In genomic region chr3:101288294-101288693, GRCh38 we compare ENCODE assay signal across 21 cellular contexts. TPM values are rescaled to one million over a fixed set of nuclear protein-coding genes. Genes with fewer than 3 reads are reported as not detected.
DNase-seq lines count a peak whose midpoint lies in the region; ATAC-seq, FAIRE-seq and TF ChIP-seq lines count a peak whose summit lies in the region.
"Had no signal": no experiment of that assay in that cellular context is flagged by ENCODE, and none has a peak within 500 bp of the region (broad histone marks: within the 10 kb centered on the region; RNA-seq: fewer than 3 reads in every experiment).

No MANE protein-coding gene starts in this region.

- H3K9ac ChIP-seq in SK-N-SH (no peak overlapping the region), K562 (ENCODE audit: insufficient read depth in 1 of 2, low read depth in 2 of 2, low read length in 2 of 2) (no peak overlapping the region)
- H3K9ac ChIP-seq: BLaER1 treated with 17β-estradiol and CSF1 and Interleukin-3, amounts not matched to agents 10 nM and 100 nM had no signal

- H3K4me3 ChIP-seq in SK-N-SH (ENCODE audit: low read depth in 2 of 2, low read length in 1 of 2) (no peak overlapping the region), K562 (no peak overlapping the region)
- H3K4me3 ChIP-seq: A549; BLaER1 treated with 17β-estradiol and CSF1 and Interleukin-3, amounts not matched to agents 10 nM and 100 nM had no signal

- no TSS peak for BruUV-seq in K562 (replicated peaks; lab: Mats Ljungman, UMichigan)

- H3K27ac ChIP-seq in SK-N-SH (ENCODE audit: low read depth in 2 of 2, low read length in 1 of 2) (no peak overlapping the region), K562 (ENCODE audit: extremely low read depth, low read depth, low read length) (no peak overlapping the region)
- H3K27ac ChIP-seq: 22Rv1; A549; BLaER1 treated with 17β-estradiol and CSF1 and Interleukin-3, amounts not matched to agents 10 nM and 100 nM; C4-2B had no signal

- no peaks in the 10 kb centered on the region for H3K9me1 ChIP-seq in K562 (ENCODE audit: control insufficient read depth, insufficient read depth, low read length)

- H4K20me1 ChIP-seq in SK-N-SH (ENCODE audit: insufficient read depth): no peaks in the 10 kb centered on the region
- H4K20me1 ChIP-seq in K562 (replicated peaks; ENCODE audit: control insufficient read depth, insufficient read depth, low read length): no peaks in the 10 kb centered on the region
- H4K20me1 ChIP-seq: BLaER1 treated with 17β-estradiol and CSF1 and Interleukin-3, amounts not matched to agents 10 nM and 100 nM had no signal

- in situ Hi-C loops in K562 (cut with MboI): no loop called here

- TF ChIP-seq RAD21 in SK-N-SH (IDR thresholded peaks at IDR 0.05; ENCODE audit: low read length) (no peak), K562 (CRISPR knock-in tag; conservative IDR thresholded peaks at IDR 0.05 in 1 of 2, IDR thresholded peaks at IDR 0.05 in 1 of 2) (no peak)

- H3K4me1 ChIP-seq in SK-N-SH (ENCODE audit: control insufficient read depth in 1 of 2, insufficient read depth in 2 of 2, low read depth in 1 of 2, low read length in 1 of 2) (no peaks in the 10 kb centered on the region), K562 (replicated peaks in 1 of 2; ENCODE audit: control insufficient read depth in 2 of 2, insufficient read depth in 2 of 2, low read length in 2 of 2) (no peaks in the 10 kb centered on the region)
- H3K4me1 ChIP-seq: A549; BLaER1 treated with 17β-estradiol and CSF1 and Interleukin-3, amounts not matched to agents 10 nM and 100 nM; Caco-2 had no signal

- H3K9me3 ChIP-seq in SK-N-SH (no peaks in the 10 kb centered on the region), K562 (replicated peaks; ENCODE audit: control insufficient read depth, insufficient read depth, low read depth, low read length) (no peaks in the 10 kb centered on the region)
- H3K9me3 ChIP-seq: A549, Caco-2 had no signal

- H3K36me3 ChIP-seq in SK-N-SH (replicated peaks in 1 of 2; ENCODE audit: control insufficient read depth in 1 of 2, insufficient read depth in 2 of 2, low read length in 1 of 2) (no peaks in the 10 kb centered on the region), K562 (ENCODE audit: control insufficient read depth, insufficient read depth, low read length) (no peaks in the 10 kb centered on the region)
- H3K36me3 ChIP-seq: BLaER1 treated with 17β-estradiol and CSF1 and Interleukin-3, amounts not matched to agents 10 nM and 100 nM had no signal

- DNase-seq in SK-N-SH (no peak), HTR-8/SVneo (ENCODE audit: insufficient read length, low spot score) (no peak), K562 (ENCODE audit: extremely low read depth in 1 of 4, low spot score in 3 of 4) (no peak), GM12892 (ENCODE audit: insufficient read length) (no peak), NCI-H2107 (lab: John Stamatoyannopoulos, UW) (no peak)
- DNase-seq: AML-193; Caco-2; Calu3; CD4-positive, alpha-beta T cell; CD8-positive, alpha-beta T cell; DMS79 treated with DMSO at 0.1 percent for 48 hours; GF-D8 had no signal

- POLR2A ChIA-PET in SK-N-SH (lab: Yijun Ruan, JAX): no interaction called here
- POLR2A ChIA-PET in K562 (lab: Yijun Ruan, JAX): no interaction called here

- FAIRE-seq in HTR-8/SVneo (lab: Jason Lieb, UNC) (peak; percentile 49), K562 (lab: Jason Lieb, UNC) (no peak), GM12892 (lab: Jason Lieb, UNC) (no peak)
- FAIRE-seq: A549, D721Med, G401.6 had no signal

- no peaks in the 10 kb centered on the region for H3F3A ChIP-seq in SK-N-SH (replicated peaks; ENCODE audit: insufficient read depth)

- H3K4me2 ChIP-seq in SK-N-SH: no peak overlapping the region
- H3K4me2 ChIP-seq in K562 (ENCODE audit: insufficient read depth, low read length): no peak overlapping the region
- H3K4me2 ChIP-seq: A549; BLaER1 treated with 17β-estradiol and CSF1 and Interleukin-3, amounts not matched to agents 10 nM and 100 nM had no signal

- WGBS in SK-N-SH (ENCODE audit: low lambda C conversion rate): 31% methylated on average over 2 of the region's 2 CpGs
- WGBS in K562 (ENCODE audit: insufficient coverage, low coverage, missing lambda C conversion rate): 0% methylated on average over 2 of the region's 2 CpGs

- intact Hi-C loops in K562 (cut with micrococcal nuclease): no loop called here

- no peaks in the 10 kb centered on the region for H3K9me2 ChIP-seq in SK-N-SH

- ATAC-seq in SK-N-SH treated with all-trans-retinoic acid at 6 μM for 48 hours (no peak), K562 (no peak), GM19324 (IDR thresholded peaks at IDR 0.05; ENCODE audit: low FRiP score, unreplicated experiment) (no peak)
- ATAC-seq: A549; CD8-positive, alpha-beta T cell had no signal

- H2AFZ ChIP-seq in SK-N-SH (ENCODE audit: low read depth): no peak overlapping the region
- no peak overlapping the region for H2AFZ ChIP-seq in K562 (ENCODE audit: low read depth, low read length)

- H3K27me3 ChIP-seq in SK-N-SH (ENCODE audit: insufficient read depth) (no peaks in the 10 kb centered on the region), K562 (ENCODE audit: control insufficient read depth in 2 of 2, insufficient read depth in 2 of 2, low read length in 2 of 2) (no peaks in the 10 kb centered on the region)
- H3K27me3 ChIP-seq: BLaER1 treated with 17β-estradiol and CSF1 and Interleukin-3, amounts not matched to agents 10 nM and 100 nM had no signal

- no peak for TF ChIP-seq EP300 in SK-N-SH (IDR thresholded peaks at IDR 0.05; ENCODE audit: borderline replicate concordance in 1 of 2, low read depth in 1 of 2, low read length in 1 of 2)
- TF ChIP-seq EP300 in K562 (IDR thresholded peaks at IDR 0.05; ENCODE audit: low read length): no peak

- H3K79me2 ChIP-seq in SK-N-SH (ENCODE audit: insufficient read depth): no peaks in the 10 kb centered on the region
- H3K79me2 ChIP-seq in K562 (ENCODE audit: control insufficient read depth, insufficient read depth, low read length): no peaks in the 10 kb centered on the region

- CTCF ChIA-PET in SK-N-SH (lab: Yijun Ruan, JAX): no interaction called here
- CTCF ChIA-PET in K562 (lab: Yijun Ruan, JAX; ENCODE audit: low intra/inter-chr PET ratio): no interaction called here

- TF ChIP-seq POLR2A in K562 (conservative IDR thresholded peaks at IDR 0.05): no peak
- no peak for TF ChIP-seq POLR2A in GM12892 (IDR thresholded peaks at IDR 0.05; ENCODE audit: low read depth, low read length)

- TF ChIP-seq CTCF in SK-N-SH (IDR thresholded peaks at IDR 0.05) (no peak), K562 (IDR thresholded peaks at IDR 0.05 in 2 of 3, conservative IDR thresholded peaks at IDR 0.05 in 1 of 3; ENCODE audit: insufficient read depth in 2 of 3, low read depth in 1 of 3, low read length in 3 of 3) (no peak)

TF ChIP-seq in SK-N-SH treated with all-trans-retinoic acid at 6 μM for 48 hours, 23 proteins besides CTCF, POLR2A, EP300 and RAD21:
- TF ChIP-seq ZNF8 (CRISPR knock-in tag; IDR thresholded peaks at IDR 0.05): 0 out of 2 replicates have a peak, but pooled peaks have one; percentile 9
- no peak for TF ChIP-seq ISL1 (CRISPR knock-in tag; IDR thresholded peaks at IDR 0.05)

TF ChIP-seq in SK-N-SH, 30 proteins besides CTCF, POLR2A, EP300 and RAD21 (continues in another document):
- TF ChIP-seq RCOR1 (IDR thresholded peaks at IDR 0.05; ENCODE audit: low read length): no peak
- TF ChIP-seq FOXM1 (IDR thresholded peaks at IDR 0.05; ENCODE audit: low read depth): no peak
- TF ChIP-seq, protein P1, sequence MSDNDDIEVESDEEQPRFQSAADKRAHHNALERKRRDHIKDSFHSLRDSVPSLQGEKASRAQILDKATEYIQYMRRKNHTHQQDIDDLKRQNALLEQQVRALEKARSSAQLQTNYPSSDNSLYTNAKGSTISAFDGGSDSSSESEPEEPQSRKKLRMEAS (IDR thresholded peaks at IDR 0.05; ENCODE audit: low read depth): no peak
- TF ChIP-seq TAF1 (IDR thresholded peaks at IDR 0.05; ENCODE audit: borderline replicate concordance, low read depth, low read length): no peak

TF ChIP-seq in K562, 482 proteins besides CTCF, POLR2A, EP300 and RAD21 (continues in another document):
- TF ChIP-seq GATAD2B (IDR thresholded peaks at IDR 0.05; ENCODE audit: borderline replicate concordance) (no peak), NR2C1 (IDR thresholded peaks at IDR 0.05) (no peak), NR2C1 (tag; IDR thresholded peaks at IDR 0.05) (no peak), CREB5 (CRISPR knock-in tag; IDR thresholded peaks at IDR 0.05) (no peak), ZNF146 (CRISPR knock-in tag; IDR thresholded peaks at IDR 0.05; ENCODE audit: unreplicated experiment) (peak; percentile 76)

RNA-seq across cellular contexts. Expression of gene IMPG2, which starts 32.1 kb away (rescaled TPM):
- 0.03 and 0.10 TPM in 2 replicates for polyA plus RNA-seq in SK-N-SH (2012; rRNA removed)
- 0.03 TPM in 2 replicates for polyA plus RNA-seq in SK-N-SH (2012; cell fraction: cytosol; rRNA removed)
- 0.23 and 0.37 TPM in 2 replicates for polyA plus RNA-seq in SK-N-SH (2012; cell fraction: nucleus; rRNA removed)
- total RNA-seq in K562 (2011; cell fraction: chromatin; rRNA removed; ENCODE audit: low replicate concordance): 0.25 and 0.51 TPM in 2 replicates
- total RNA-seq in K562 (2011; cell fraction: nucleolus; rRNA removed): 0.13 and 0.17 TPM in 2 replicates
- 0.38 and 0.44 TPM in 2 replicates for total RNA-seq in K562 (2011; cell fraction: nucleoplasm; rRNA removed)
- total RNA-seq in K562 (2014; rRNA removed): 0.08 and 0.09 TPM in 2 replicates
- total RNA-seq in K562 (2014; rRNA removed; fragmentation: Illumina TruSeq; extraction: Trizol): 0.13 and 0.18 TPM in 2 replicates
- total RNA-seq in K562 (2015; rRNA removed; fragmentation: Illumina TruSeq; extraction: Trizol): 0.30 and 0.36 TPM in 2 replicates
- 0.09 and 0.13 TPM in 2 replicates for total RNA-seq in K562 (2021)
- 0.07 and 0.27 TPM in 2 replicates for polyA plus RNA-seq in K562 (2011; rRNA removed)
- 0.01 and 0.13 TPM in 2 replicates for polyA plus RNA-seq in K562 (2011; cell fraction: cytosol; rRNA removed)
- polyA plus RNA-seq in K562 (2011; cell fraction: nucleus; rRNA removed): 0.18 and 0.63 TPM in 2 replicates
- 0.14 and 0.48 TPM in 2 replicates for polyA plus RNA-seq in K562 (2012)
- polyA plus RNA-seq in K562 (2014; fragmentation: Illumina TruSeq; extraction: Trizol): 0.11 and 0.13 TPM in 2 replicates
- polyA plus RNA-seq in K562 (2014; fragmentation: Nextera tagmentation; extraction: Ambion mirVana): under 1 TPM; 0.04 TPM
- polyA plus RNA-seq in K562 (2014; rRNA removed): 0.05 and 0.07 TPM in 2 replicates
- polyA minus RNA-seq in K562 (2011; rRNA and poly(A)+ RNA removed): 0.14 and 0.51 TPM in 2 replicates
- 0.18 TPM in 1 of 2 replicates, not detected in the other for polyA minus RNA-seq in K562 (2011; cell fraction: cytosol; rRNA and poly(A)+ RNA removed)
- 0.27 and 1.1 TPM in 2 replicates for polyA minus RNA-seq in K562 (2011; cell fraction: nucleus; rRNA and poly(A)+ RNA removed)
- polyA plus RNA-seq in GM12892 (2012; ENCODE audit: missing spikeins): 0.08 TPM
- total RNA-seq: A172, Caco-2 had no signal
